Comparison of ENCODE assay signal across 15 cellular contexts in the genomic region with DNA sequence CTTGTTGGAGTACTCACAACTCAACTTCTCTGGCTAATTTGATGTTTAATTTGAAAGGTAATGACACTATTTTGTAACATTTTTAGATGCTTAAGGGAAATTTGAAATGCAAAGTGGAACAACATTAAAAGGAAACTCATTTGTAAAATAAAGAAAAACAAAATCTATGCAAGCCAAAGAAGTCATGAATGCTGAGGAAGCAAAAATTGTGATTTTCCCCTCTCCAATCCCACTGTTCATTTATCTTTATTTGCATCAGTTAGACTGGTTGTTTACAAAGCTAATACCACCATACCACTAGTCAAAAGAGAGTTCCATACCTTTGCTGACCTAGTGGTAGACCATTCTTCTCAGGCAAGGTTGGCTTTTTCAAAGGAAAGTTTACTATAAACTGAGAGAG. TPM values are rescaled to one million over a fixed set of nuclear protein-coding genes. Genes with fewer than 3 reads are reported as not detected.
DNase-seq lines count a peak whose midpoint lies in the region; ATAC-seq and TF ChIP-seq lines count a peak whose summit lies in the region.
"Had no signal": no experiment of that assay in that cellular context is flagged by ENCODE, and none has a peak within 500 bp of the region (broad histone marks: within the 10 kb centered on the region; RNA-seq: fewer than 3 reads in every experiment).

No MANE protein-coding gene starts in this region.

- CTCF ChIA-PET in activated B cell treated with CpG ODN at 0.5 μM for 24 hours (lab: Charles Lee): interaction anchor here (0.9 kb wide), 1 partner anchor 10 kb away, joined by 3 read pairs; no protein-coding TSS in a partner anchor

- ATAC-seq in activated B cell treated with CpG ODN at 0.5 μM for 24 hours (ENCODE audit: low read depth): no peak
- ATAC-seq in HG02884 (IDR thresholded peaks at IDR 0.05; ENCODE audit: unreplicated experiment): no peak
- no peak for ATAC-seq in gastrocnemius medialis

- H3K36me3 ChIP-seq in HUES6 (ENCODE audit: control insufficient read depth, insufficient read depth, low read length): no peaks in the 10 kb centered on the region
- H3K36me3 ChIP-seq in gastrocnemius medialis: no peaks in the 10 kb centered on the region

- H3K27me3 ChIP-seq in HUES6 (ENCODE audit: control insufficient read depth, insufficient read depth, low read length) (no peaks in the 10 kb centered on the region), gastrocnemius medialis (no peaks in the 10 kb centered on the region)

- H3K9me3 Mint-ChIP-seq in activated B cell treated with CpG ODN at 0.5 μM for 24 hours: no peaks in the 10 kb centered on the region
- no peaks in the 10 kb centered on the region for H3K9me3 Mint-ChIP-seq in nephron

- H3K27me3 Mint-ChIP-seq in activated B cell treated with CpG ODN at 0.5 μM for 24 hours: peaks cover 17% of the 10 kb centered on the region
- H3K27me3 Mint-ChIP-seq in nephron (ENCODE audit: low read depth): peaks cover 4% of the 10 kb centered on the region

- no peak overlapping the region for H3K27ac ChIP-seq in HUES6 (ENCODE audit: low read depth, low read length)
- H3K27ac ChIP-seq in gastrocnemius medialis: no peak overlapping the region
- H3K27ac ChIP-seq: 22Rv1 had no signal

- H3K27ac Mint-ChIP-seq in activated B cell treated with CpG ODN at 0.5 μM for 24 hours (no peak overlapping the region), nephron (no peak overlapping the region)

- in situ Hi-C loops in gastrocnemius medialis (cut with MboI; ENCODE audit: low sequenced_read_pairs in 4 of 4): no loop called here

- intact Hi-C loops in activated B cell treated with CpG ODN at 0.5 μM for 24 hours (cut with micrococcal nuclease): loop anchor here (10.0 kb wide), 1 partner anchor 128 kb away; no protein-coding TSS in a partner anchor
- intact Hi-C loops in gastrocnemius medialis (cut with DNase I; ENCODE audit: low total_unique reads): loop anchor here (5.0 kb wide), 1 partner anchor 256 kb away; the partner anchor contains the start of gene TRAPPC8

- H3K4me3 Mint-ChIP-seq in activated B cell treated with CpG ODN at 0.5 μM for 24 hours: peak overlapping the region; percentile 11
- peak overlapping the region; percentile 87 to 94 (median 94) for H3K4me3 Mint-ChIP-seq in nephron

- peaks cover 3% of the 10 kb centered on the region for H3K36me3 Mint-ChIP-seq in activated B cell treated with CpG ODN at 0.5 μM for 24 hours (ENCODE audit: low read depth)
- H3K36me3 Mint-ChIP-seq in nephron (ENCODE audit: low read depth): no peaks in the 10 kb centered on the region

- DNase-seq in NCI-H1417 (lab: John Stamatoyannopoulos, UW) (peak in 2 of 3 experiments; percentile 6 to 56), NCI-H1417 treated with DMSO at 0.1 percent for 48 hours (lab: John Stamatoyannopoulos, UW) (no peak), activated B cell treated with CpG ODN at 0.5 μM for 24 hours (no peak), NCI-H345 (lab: John Stamatoyannopoulos, UW) (no peak), gastrocnemius medialis (no peak)
- DNase-seq: activated CD4-positive, alpha-beta T cell treated with anti-CD3 and anti-CD28 coated beads for 1 hour; Calu3; left cardiac atrium; mesenchymal stem cell; stimulated activated CD4-positive, alpha-beta T cell treated with anti-CD3 and anti-CD28 coated beads, Interleukin-4, amount 100 ng/mL, for 4 hours; T-helper 9 cell had no signal

- no peaks in the 10 kb centered on the region for H3K9me3 ChIP-seq in HUES6 (ENCODE audit: control insufficient read depth, insufficient read depth, low read depth, low read length)
- H3K9me3 ChIP-seq in gastrocnemius medialis: no peaks in the 10 kb centered on the region

- no peak for TF ChIP-seq POLR2A in gastrocnemius medialis (IDR thresholded peaks at IDR 0.05)

- no peak for TF ChIP-seq CTCF in activated B cell treated with CpG ODN at 0.5 μM for 24 hours (IDR thresholded peaks at IDR 0.05)
- TF ChIP-seq CTCF in nephron (IDR thresholded peaks at IDR 0.05; ENCODE audit: unreplicated experiment in 3 of 3): no peak
- no peak for TF ChIP-seq CTCF in gastrocnemius medialis (IDR thresholded peaks at IDR 0.05 in 4 of 5, conservative IDR thresholded peaks at IDR 0.05 in 1 of 5)

- H3K4me1 ChIP-seq in HUES6 (ENCODE audit: control insufficient read depth, insufficient read depth, low read length) (peaks cover 30% of the 10 kb centered on the region), gastrocnemius medialis (peaks cover 6 to 8% of the 10 kb centered on the region in 2 donors)

- POLR2A ChIA-PET in activated B cell treated with CpG ODN at 0.5 μM for 24 hours (lab: Charles Lee): no interaction called here

- no peak overlapping the region for H3K9ac ChIP-seq in HUES6 (ENCODE audit: low read length)

- H3K4me3 ChIP-seq in HUES6 (ENCODE audit: low read depth, low read length) (peak overlapping the region; percentile 80), gastrocnemius medialis (no peak overlapping the region)

- H3K4me1 Mint-ChIP-seq in activated B cell treated with CpG ODN at 0.5 μM for 24 hours (peaks cover 17% of the 10 kb centered on the region), nephron (peaks cover 15% of the 10 kb centered on the region)

RNA-seq across cellular contexts. Expression of gene B4GALT6, which starts 2.2 kb away (rescaled TPM):
- total RNA-seq in activated B cell treated with CpG ODN at 0.5 μM for 24 hours: 3.1 and 3.8 TPM in 2 replicates
- 1 to 10 TPM in 3 of 4 donors, under 1 TPM in 1; 0.85 to 2.9 (median 1.9) TPM for total RNA-seq in gastrocnemius medialis

Comparison
In these comparisons a context has a peak if more than half of its experiments do, and no peak if none do; other contexts are left out.
1. DNase-seq: peak in NCI-H1417 (2 of 3); none in NCI-H1417 treated with DMSO at 0.1 percent for 48 hours (single experiment), activated B cell treated with CpG ODN at 0.5 μM for 24 hours (single experiment), NCI-H345 (single experiment) and gastrocnemius medialis (0 of 2).